Comparison of ENCODE assay signal across 8 cellular contexts in the genomic region with DNA sequence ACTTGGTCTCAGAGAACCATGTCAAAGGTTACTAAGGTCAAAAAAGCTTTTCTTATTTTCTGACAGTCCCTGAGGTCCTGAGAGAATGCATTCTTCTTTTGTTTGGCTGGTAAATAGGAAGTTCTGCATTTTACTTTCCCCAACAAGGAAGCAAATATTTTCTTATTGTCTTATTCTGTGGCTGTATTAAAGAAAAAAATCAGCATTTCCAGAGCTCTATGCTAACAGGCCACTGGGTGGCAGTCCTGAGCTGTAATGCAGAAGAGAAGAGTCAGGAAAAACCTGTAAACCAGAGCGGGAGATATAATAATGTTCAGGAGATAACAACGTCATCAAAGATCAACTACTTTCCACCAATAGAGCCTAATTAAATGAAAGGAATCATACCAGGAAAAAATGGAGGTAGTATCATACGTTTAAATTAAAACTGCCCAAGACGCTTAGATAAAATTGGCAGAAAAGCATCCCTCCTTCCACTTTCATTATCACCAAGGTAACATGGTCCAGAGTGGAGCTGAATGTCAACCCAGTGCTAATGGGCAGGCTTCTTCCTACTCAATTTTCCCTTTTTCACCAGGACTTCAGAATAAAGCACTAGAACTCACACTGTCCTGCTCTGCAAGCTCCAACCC. TPM values are rescaled to one million over a fixed set of nuclear protein-coding genes. Genes with fewer than 3 reads are reported as not detected.
A peak's percentile ranks its signal among the peaks of the same experiment; 100 is the strongest.
DNase-seq lines count a peak whose midpoint lies in the region; ATAC-seq, FAIRE-seq and TF ChIP-seq lines count a peak whose summit lies in the region.

No MANE protein-coding gene starts in this region.

- CTCF ChIA-PET in A549 (lab: Yijun Ruan, JAX), result interaction anchor here (0.5 to 2.1 kb wide), 45 partner anchors 8 to 721 kb away, joined by 3 to 15 read pairs (median 4); a partner anchor contains a TSS

- 19% methylated on average over 4 of the region's 4 CpGs for WGBS in A549 (ENCODE audit: missing lambda C conversion rate)
- WGBS in spleen, 5 donors, result 3 to 11% (median 9%) methylated on average over 4 of the region's 4 CpGs

- POLR2A ChIA-PET in A549 (lab: Yijun Ruan, JAX), result no interaction called here

- TF ChIP-seq POLR2A in A549 (IDR thresholded peaks at IDR 0.05; ENCODE audit: low read length) (no peak), spleen (IDR thresholded peaks at IDR 0.05) (no peak)

- H3K27ac ChIP-seq in A549 (peak overlapping the region in 1 of 2 experiments; percentile 17; a peak in 1 of 6 replicates), spleen (no peak overlapping the region)

- H3K27me3 ChIP-seq in spleen (replicated peaks in 1 of 7), result peaks cover 0 to 9% (median 0%) of the 10 kb centered on the region in 7 donors

- TF ChIP-seq RAD21 in A549 (conservative IDR thresholded peaks at IDR 0.05 in 1 of 2, IDR thresholded peaks at IDR 0.05 in 1 of 2), result peak; percentile 91 to 92

- H3K4me2 ChIP-seq in A549, result peak overlapping the region; percentile 76

- in situ Hi-C loops in astrocyte of the cerebellum (cut with HindIII; ENCODE audit: low sequenced_read_pairs), result no loop called here

- no peaks in the 10 kb centered on the region for H3K36me3 ChIP-seq in spleen

- ATAC-seq in A549 (peak; percentile 71 to 72; a peak in 3 of 6 replicates), HG03196 (IDR thresholded peaks at IDR 0.05; ENCODE audit: unreplicated experiment) (no peak)

- intact Hi-C loops in spleen (cut with DNase I; ENCODE audit: low total_unique reads), result loop anchor here (10.0 kb wide), 1 partner anchor 371 kb away; no protein-coding TSS in a partner anchor

- peak; percentile 88 for TF ChIP-seq CTCF in A549 (IDR thresholded peaks at IDR 0.05)
- peak; percentile 87 for TF ChIP-seq CTCF in astrocyte of the cerebellum (IDR thresholded peaks at IDR 0.05; ENCODE audit: low read depth, low read length, missing control alignments)
- TF ChIP-seq CTCF in spleen (IDR thresholded peaks at IDR 0.05 in 8 of 11, conservative IDR thresholded peaks at IDR 0.05 in 3 of 11), result peak; percentile 54 to 84 (median 77)

- H3K4me1 ChIP-seq in A549, result no peaks in the 10 kb centered on the region
- peaks cover 6 to 14% (median 9%) of the 10 kb centered on the region in 6 donors for H3K4me1 ChIP-seq in spleen

- TF ChIP-seq EP300 in A549 (IDR thresholded peaks at IDR 0.05), result no peak

- H3K4me3 ChIP-seq in A549 (peak overlapping the region; percentile 30; the same call in 1 of the 3 replicates), astrocyte of the cerebellum (ENCODE audit: low read depth, low read length) (peak overlapping the region; percentile 8), spleen (peak overlapping the region in 4 of 8 donors; percentile 12 to 63 (median 20))

- DNase-seq in A549 (ENCODE audit: low read depth in 1 of 2, low spot score in 1 of 2) (peak; percentile 30 to 42), GM19238 (ENCODE audit: insufficient read length, low spot score) (peak; percentile 29), NCI-H187 treated with DMSO at 0.1 percent for 48 hours (lab: John Stamatoyannopoulos, UW) (peak; percentile 32), T1000 (lab: John Stamatoyannopoulos, UW) (peak; percentile 22), astrocyte of the cerebellum (ENCODE audit: low read depth) (no peak), iPS DF 4.7 (ENCODE audit: extremely low read depth, low spot score) (peak; percentile 36), spleen (no peak)

- H3K9me3 ChIP-seq in A549 (no peaks in the 10 kb centered on the region), spleen (no peaks in the 10 kb centered on the region)

- FAIRE-seq in A549 (lab: Jason Lieb, UNC), result no peak

TF ChIP-seq in A549, 52 proteins besides CTCF, POLR2A, EP300 and RAD21:
- TF ChIP-seq, protein P1, sequence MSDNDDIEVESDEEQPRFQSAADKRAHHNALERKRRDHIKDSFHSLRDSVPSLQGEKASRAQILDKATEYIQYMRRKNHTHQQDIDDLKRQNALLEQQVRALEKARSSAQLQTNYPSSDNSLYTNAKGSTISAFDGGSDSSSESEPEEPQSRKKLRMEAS (IDR thresholded peaks at IDR 0.05), result no peak
- TF ChIP-seq HOXB5 (CRISPR knock-in tag; IDR thresholded peaks at IDR 0.05) (no peak), SMC3 (IDR thresholded peaks at IDR 0.05) (peak; percentile 83), HOXB13 (CRISPR knock-in tag; IDR thresholded peaks at IDR 0.05; ENCODE audit: low read depth) (no peak)

RNA-seq across cellular contexts. Expression of a gene that starts 55.6 kb away (rescaled TPM):
- polyA plus RNA-seq in A549 (2011; rRNA removed) (11.8 and 16.1 TPM in 2 replicates), A549 (2017; fragmentation: RNase III; extraction: RNeasy Plus Mini Kit Qiagen cat#74134 plus additional on column Dnase treatment) (9.0 to 11.5 TPM (median 10.8 TPM) in 3 replicates), spleen (1 to 10 TPM; 3.7 to 8.7 (median 5.6) TPM)
- polyA plus RNA-seq in A549 (2012; cell fraction: cytosol; rRNA removed), result 3.1 and 3.2 TPM in 2 replicates
- polyA plus RNA-seq in A549 (2012; cell fraction: nucleus; rRNA removed), result 1.8 and 3.5 TPM in 2 replicates
- polyA minus RNA-seq in A549 (2011; rRNA and poly(A)+ RNA removed), result 12.3 and 14.6 TPM in 2 replicates
- 10 to 100 TPM in 4 of 7 donors, 1 to 10 TPM in 3; 7.8 to 34.8 (median 10.1) TPM for total RNA-seq in spleen

Comparison
In these comparisons a context has a peak if more than half of its experiments do, and no peak if none do; other contexts are left out.
1. DNase-seq: peak in A549 (2 of 2), GM19238 (single experiment), NCI-H187 treated with DMSO at 0.1 percent for 48 hours (single experiment), T1000 (single experiment) and iPS DF 4.7 (single experiment); none in astrocyte of the cerebellum (single experiment) and spleen (single experiment).
2. Peak in every context shown above with its lines, with median percentiles within 50 percentile points of each other: CTCF ChIP-seq.